In the genomic region with DNA sequence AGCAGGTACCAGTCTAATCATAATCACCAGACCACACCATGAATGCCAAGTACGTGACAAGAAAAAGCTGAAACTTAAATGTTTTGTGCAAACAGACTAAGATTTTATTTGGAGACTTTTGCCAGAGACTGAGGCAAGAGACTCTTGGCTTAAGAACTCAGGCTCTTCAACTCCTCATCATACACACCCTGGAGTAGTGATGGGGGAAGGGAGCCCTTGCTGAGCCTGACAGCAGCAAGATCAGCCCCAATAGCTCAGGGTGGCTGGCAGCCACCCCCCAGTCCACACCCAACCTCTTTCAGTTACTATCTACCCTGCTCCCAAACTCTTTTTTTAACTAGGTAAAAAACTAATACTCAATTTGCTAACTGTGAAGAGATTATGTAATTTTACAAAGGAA, we compare ENCODE assay signal across 21 cellular contexts.
DNase-seq lines count a peak whose midpoint lies in the region; ATAC-seq, FAIRE-seq and TF ChIP-seq lines count a peak whose summit lies in the region.
"Had no signal": no experiment of that assay in that cellular context is flagged by ENCODE, and none has a peak within 500 bp of the region (broad histone marks: within the 10 kb centered on the region; RNA-seq: fewer than 3 reads in every experiment).

No MANE protein-coding gene starts in this region.

- H3K36me3 ChIP-seq in heart left ventricle (no peaks in the 10 kb centered on the region), lower lobe of right lung (no peaks in the 10 kb centered on the region)
- H3K36me3 ChIP-seq: BLaER1 had no signal

- H3K27ac ChIP-seq in heart left ventricle (no peak overlapping the region), lower lobe of right lung (no peak overlapping the region)
- H3K27ac ChIP-seq: 22Rv1, A549, BLaER1, GM23248 had no signal

- no peak overlapping the region for H3K4me3 Mint-ChIP-seq in CD14-positive monocyte
- H3K4me3 Mint-ChIP-seq: CD4-positive, CD25-positive, alpha-beta regulatory T cell; CD8-positive, alpha-beta memory T cell; IgD-negative memory B cell had no signal

- no peak for DNase-seq in Right ventricle myocardium inferior (ENCODE audit: missing footprints)
- DNase-seq in heart left ventricle: no peak
- peak; percentile 14 for DNase-seq in AG08396 (ENCODE audit: low spot score)
- peak; percentile 58 for DNase-seq in fibroblast of the aortic adventitia (ENCODE audit: low read depth)
- no peak for DNase-seq in lower lobe of right lung
- no peak for DNase-seq in H54 (ENCODE audit: insufficient read length, low spot score)
- DNase-seq in HuH-7.5 (ENCODE audit: low spot score): no peak
- DNase-seq in CD14-positive monocyte (ENCODE audit: low spot score): no peak
- DNase-seq: CD4-positive, CD25-positive, alpha-beta regulatory T cell; CD8-positive, alpha-beta memory T cell; COR-L47; GM23248; HCEC 1CT had no signal

- H3K27me3 Mint-ChIP-seq in CD14-positive monocyte (ENCODE audit: low read depth in 3 of 3): no peaks in the 10 kb centered on the region
- H3K27me3 Mint-ChIP-seq: CD4-positive, CD25-positive, alpha-beta regulatory T cell; IgD-negative memory B cell had no signal

- ATAC-seq in Right ventricle myocardium inferior: peak; percentile 83
- no peak for ATAC-seq in heart left ventricle
- ATAC-seq in lower lobe of right lung: peak; percentile 57 to 60
- ATAC-seq: A549 had no signal

- peaks cover 0 to 5% (median 0%) of the 10 kb centered on the region in 7 donors for H3K9me3 Mint-ChIP-seq in CD14-positive monocyte

- H3K9me3 ChIP-seq in heart left ventricle (no peaks in the 10 kb centered on the region), lower lobe of right lung (no peaks in the 10 kb centered on the region)
- H3K9me3 ChIP-seq: A549, BLaER1 had no signal

- H3K4me1 Mint-ChIP-seq in CD14-positive monocyte: no peaks in the 10 kb centered on the region
- H3K4me1 Mint-ChIP-seq: CD4-positive, CD25-positive, alpha-beta regulatory T cell; CD8-positive, alpha-beta memory T cell; IgD-negative memory B cell had no signal

- TF ChIP-seq POLR2A in heart left ventricle (IDR thresholded peaks at IDR 0.05) (no peak), H54 (IDR thresholded peaks at IDR 0.05; ENCODE audit: low read depth, low read length) (no peak)

- 65 to 81% (median 73%) methylated on average over 1 of the region's 1 CpG for WGBS in heart left ventricle, 4 donors

- H3K36me3 Mint-ChIP-seq in CD14-positive monocyte: no peaks in the 10 kb centered on the region
- H3K36me3 Mint-ChIP-seq: CD4-positive, CD25-positive, alpha-beta regulatory T cell; CD8-positive, alpha-beta memory T cell; IgD-negative memory B cell had no signal

- intact Hi-C loops in Right ventricle myocardium inferior (cut with DNase I): no loop called here
- intact Hi-C loops in heart left ventricle (cut with DNase I): no loop called here
- intact Hi-C loops in lower lobe of right lung (cut with DNase I): no loop called here
- intact Hi-C loops in CD14-positive monocyte (cut with micrococcal nuclease): no loop called here

- H3K4me1 ChIP-seq in heart left ventricle: no peaks in the 10 kb centered on the region
- peaks cover 7% of the 10 kb centered on the region for H3K4me1 ChIP-seq in lower lobe of right lung
- H3K4me1 ChIP-seq: A549, BLaER1 had no signal

- H3K27me3 ChIP-seq in heart left ventricle (no peaks in the 10 kb centered on the region), lower lobe of right lung (ENCODE audit: low read depth) (no peaks in the 10 kb centered on the region)
- H3K27me3 ChIP-seq: BLaER1 had no signal

- TF ChIP-seq CTCF in heart left ventricle (IDR thresholded peaks at IDR 0.05) (no peak), fibroblast of the aortic adventitia (IDR thresholded peaks at IDR 0.05; ENCODE audit: insufficient read depth, low read length) (no peak), lower lobe of right lung (IDR thresholded peaks at IDR 0.05) (no peak), CD14-positive monocyte (IDR thresholded peaks at IDR 0.05) (no peak)

- no peak for FAIRE-seq in H54 (lab: Jason Lieb, UNC)
- FAIRE-seq: A549, G401.6, GM12892, GM18507, HTR-8/SVneo had no signal

- no peak overlapping the region for H3K27ac Mint-ChIP-seq in CD14-positive monocyte
- H3K27ac Mint-ChIP-seq: CD4-positive, CD25-positive, alpha-beta regulatory T cell; CD8-positive, alpha-beta memory T cell; IgD-negative memory B cell had no signal

- no peak overlapping the region for H3K4me3 ChIP-seq in heart left ventricle
- no peak overlapping the region for H3K4me3 ChIP-seq in fibroblast of the aortic adventitia (ENCODE audit: low read depth, low read length)
- H3K4me3 ChIP-seq in lower lobe of right lung: no peak overlapping the region
- H3K4me3 ChIP-seq: A549, BLaER1, GM23248 had no signal

Comparison
In these comparisons a context has a peak if more than half of its experiments do, and no peak if none do; other contexts are left out.
1. ATAC-seq: peak in Right ventricle myocardium inferior (single experiment) and lower lobe of right lung (2 of 2); none in heart left ventricle (0 of 4).
2. DNase-seq: peak in AG08396 (single experiment) and fibroblast of the aortic adventitia (single experiment); none in Right ventricle myocardium inferior (single experiment), heart left ventricle (0 of 5), lower lobe of right lung (single experiment), H54 (single experiment), HuH-7.5 (single experiment) and CD14-positive monocyte (single experiment).